ENCODE assay signal across 18 cellular contexts in the genomic region with DNA sequence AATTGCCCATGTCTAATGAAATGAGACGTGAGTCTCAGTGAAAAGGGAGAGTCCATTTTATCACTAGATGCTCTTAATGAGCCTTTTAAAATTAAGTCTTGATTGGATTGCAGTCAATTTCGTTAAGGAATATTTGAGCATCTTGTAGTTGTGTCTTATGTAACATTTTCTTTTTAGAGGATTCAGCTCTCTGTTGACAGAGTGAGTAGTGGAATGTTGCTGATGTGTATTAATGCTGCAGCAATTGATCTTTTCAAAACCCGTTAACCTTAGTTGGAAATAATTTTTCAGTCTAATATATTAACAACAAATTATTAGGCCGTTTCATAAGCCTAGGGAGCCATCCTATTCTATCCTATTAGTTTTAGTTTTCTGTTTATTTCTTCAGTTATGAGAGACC.
DNase-seq lines count a peak whose midpoint lies in the region; ATAC-seq and TF ChIP-seq lines count a peak whose summit lies in the region.
"Had no signal": no experiment of that assay in that cellular context is flagged by ENCODE, and none has a peak within 500 bp of the region (broad histone marks: within the 10 kb centered on the region; RNA-seq: fewer than 3 reads in every experiment).

No MANE protein-coding gene starts in this region.

- H3K36me3 Mint-ChIP-seq in Calu3 (ENCODE audit: insufficient read depth, unreplicated experiment), result peaks cover 8% of the 10 kb centered on the region

- peaks cover 52% of the 10 kb centered on the region for H3K4me1 Mint-ChIP-seq in Calu3 (ENCODE audit: low read depth, unreplicated experiment)

- no peak overlapping the region for H3K4me3 Mint-ChIP-seq in Calu3 (ENCODE audit: low read depth, unreplicated experiment)
- H3K4me3 Mint-ChIP-seq: GM23338 had no signal

- H3K36me3 ChIP-seq in gastrocnemius medialis, result no peaks in the 10 kb centered on the region

- intact Hi-C loops in Calu3 (cut with micrococcal nuclease; ENCODE audit: unreplicated experiment) (no loop called here), gastrocnemius medialis (cut with DNase I; ENCODE audit: low total_unique reads) (loop anchor here (5.0 kb wide), 1 partner anchor 40 kb away; no protein-coding TSS in a partner anchor)

- no peak for TF ChIP-seq POLR2A in gastrocnemius medialis (IDR thresholded peaks at IDR 0.05)

- H3K9me3 ChIP-seq in gastrocnemius medialis, result no peaks in the 10 kb centered on the region
- H3K9me3 ChIP-seq: Caco-2, SK-N-SH had no signal

- H3K27ac Mint-ChIP-seq in Calu3 (ENCODE audit: unreplicated experiment), result peak overlapping the region; percentile 88
- H3K27ac Mint-ChIP-seq: GM23338 had no signal

- CTCF ChIA-PET in Calu3 (lab: Charles Lee), result no interaction called here

- no peaks in the 10 kb centered on the region for H3K27me3 Mint-ChIP-seq in Calu3 (ENCODE audit: unreplicated experiment)

- in situ Hi-C loops in gastrocnemius medialis (cut with MboI; ENCODE audit: low sequenced_read_pairs in 4 of 4), result no loop called here

- no peak for TF ChIP-seq CTCF in 22Rv1 (IDR thresholded peaks at IDR 0.05)
- TF ChIP-seq CTCF in Calu3 (IDR thresholded peaks at IDR 0.05; ENCODE audit: unreplicated experiment), result no peak
- no peak for TF ChIP-seq CTCF in foreskin keratinocyte (conservative IDR thresholded peaks at IDR 0.05)
- TF ChIP-seq CTCF in gastrocnemius medialis (IDR thresholded peaks at IDR 0.05 in 4 of 5, conservative IDR thresholded peaks at IDR 0.05 in 1 of 5), result no peak

- no peaks in the 10 kb centered on the region for H3K9me3 Mint-ChIP-seq in Calu3 (ENCODE audit: low read depth, unreplicated experiment)
- H3K9me3 Mint-ChIP-seq: GM23338 had no signal

- BruUV-seq in Calu3 (replicated peaks; lab: Mats Ljungman, UMichigan), result no TSS peak

- DNase-seq in Calu3 (no peak), foreskin keratinocyte (no peak), gastrocnemius medialis (no peak), Kasumi-1 (lab: John Stamatoyannopoulos, UW) (no peak), T1000 (lab: John Stamatoyannopoulos, UW) (no peak), NCI-H187 treated with DMSO at 0.1 percent for 48 hours (lab: John Stamatoyannopoulos, UW) (no peak)
- DNase-seq: AML-193, GF-D8, NCI-H1092 treated with DMSO at 0.1 percent for 48 hours, NCI-H510A, NCI-H748 treated with DMSO at 0.1 percent for 48 hours, OCI-M1, SHP77 treated with DMSO at 0.1 percent for 48 hours, SK-N-SH had no signal

- peak overlapping the region; percentile 72 for H3K27ac ChIP-seq in 22Rv1
- H3K27ac ChIP-seq in foreskin keratinocyte, result peak overlapping the region; percentile 27
- H3K27ac ChIP-seq in gastrocnemius medialis, result peak overlapping the region; percentile 76 to 84 (median 78)

- H3K4me1 ChIP-seq in foreskin keratinocyte (peaks cover 15% of the 10 kb centered on the region), gastrocnemius medialis (peaks cover 97% of the 10 kb centered on the region in 2 donors)
- H3K4me1 ChIP-seq: Caco-2 had no signal

- no peaks in the 10 kb centered on the region for H3K27me3 ChIP-seq in foreskin keratinocyte
- no peaks in the 10 kb centered on the region for H3K27me3 ChIP-seq in gastrocnemius medialis

- peak overlapping the region in 2 of 4 donors; percentile 0 to 17 for H3K4me3 ChIP-seq in gastrocnemius medialis
- H3K4me3 ChIP-seq: GM23338 had no signal

- ATAC-seq in foreskin keratinocyte (no peak), gastrocnemius medialis (no peak), GM19463 (IDR thresholded peaks at IDR 0.05; ENCODE audit: unreplicated experiment) (no peak)
- ATAC-seq: GM23338 had no signal

Comparison
In these comparisons a context has a peak if more than half of its experiments do, and no peak if none do; other contexts are left out.
1. H3K27ac ChIP-seq: peak in every context shown above with its lines; median percentile 78 in gastrocnemius medialis; 72 in 22Rv1; 27 in foreskin keratinocyte.